Comparison of ENCODE assay signal across 15 cellular contexts in the genomic region with DNA sequence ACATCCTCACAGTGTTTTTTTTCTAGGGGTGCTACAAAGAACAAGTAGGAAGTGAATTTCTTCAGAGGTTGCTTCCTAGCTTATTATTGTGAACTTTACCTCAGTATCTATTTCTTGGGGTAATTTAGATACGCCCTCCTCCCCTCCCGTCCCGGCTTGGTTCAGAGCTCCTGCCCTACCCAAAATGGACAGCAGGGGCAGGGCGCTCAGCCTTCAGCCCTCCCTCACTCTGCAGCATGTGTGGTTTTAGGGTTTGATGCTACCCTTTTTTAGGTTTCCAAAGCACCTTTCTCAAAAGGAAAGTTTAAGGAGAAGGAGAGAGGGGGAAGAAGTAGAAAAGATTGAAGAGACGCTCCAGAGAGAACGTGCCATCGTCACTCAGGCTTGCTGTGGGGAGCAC. TPM values are rescaled to one million over a fixed set of nuclear protein-coding genes. Genes with fewer than 3 reads are reported as not detected.
DNase-seq lines count a peak whose midpoint lies in the region; ATAC-seq and TF ChIP-seq lines count a peak whose summit lies in the region.
"Had no signal": no experiment of that assay in that cellular context is flagged by ENCODE, and none has a peak within 500 bp of the region (broad histone marks: within the 10 kb centered on the region; RNA-seq: fewer than 3 reads in every experiment).

No MANE protein-coding gene starts in this region.

- DNase-seq in GM12864 (ENCODE audit: low read depth) (no peak), WTC11 (ENCODE audit: low spot score) (peak; percentile 51), osteoblast (ENCODE audit: insufficient read length, low spot score, missing footprints) (no peak), OCI-M2 (lab: John Stamatoyannopoulos, UW; ENCODE audit: unreplicated experiment) (no peak)
- DNase-seq: activated T-cell treated with anti-CD3 and anti-CD28 coated beads, Interleukin-2, amount 50 U/mL, for 1 hour; gastrocnemius medialis; GF-D8; IMR-90; lower lobe of right lung; NCI-H524 treated with DMSO at 0.1 percent for 48 hours; retina had no signal

- no peak overlapping the region for H3K4me2 ChIP-seq in osteoblast (ENCODE audit: insufficient read depth, low read length)

- H3K4me1 Mint-ChIP-seq in WTC11 = no peaks in the 10 kb centered on the region
- H3K4me1 Mint-ChIP-seq: brain had no signal

- POLR2A ChIA-PET in WTC11 (lab: Charles Lee) = no interaction called here

- H3K4me1 ChIP-seq in osteoblast (ENCODE audit: insufficient read depth, low read length) = no peaks in the 10 kb centered on the region
- H3K4me1 ChIP-seq: gastrocnemius medialis, lower lobe of right lung had no signal

- no peaks in the 10 kb centered on the region for H3K9me3 ChIP-seq in osteoblast (ENCODE audit: low read depth, low read length)
- H3K9me3 ChIP-seq: gastrocnemius medialis had no signal

- no peak overlapping the region for H3K4me3 Mint-ChIP-seq in WTC11
- H3K4me3 Mint-ChIP-seq: brain had no signal

- no peaks in the 10 kb centered on the region for H3K27me3 ChIP-seq in osteoblast (ENCODE audit: insufficient read depth, low read length)
- H3K27me3 ChIP-seq: gastrocnemius medialis had no signal

- H3K9me3 Mint-ChIP-seq in WTC11 = peaks cover 33% of the 10 kb centered on the region

- TF ChIP-seq CTCF in GM12864 (IDR thresholded peaks at IDR 0.05; ENCODE audit: low read depth, low read length, missing control alignments) (peak; percentile 39), WTC11 (IDR thresholded peaks at IDR 0.05) (peak; percentile 62), osteoblast (IDR thresholded peaks at IDR 0.05; ENCODE audit: extremely low read depth, low read depth, low read length) (peak; percentile 37)

- no peak overlapping the region for H3K27ac Mint-ChIP-seq in WTC11
- H3K27ac Mint-ChIP-seq: brain had no signal

- ATAC-seq in HG03159 (IDR thresholded peaks at IDR 0.05; ENCODE audit: unreplicated experiment) = peak; percentile 50
- ATAC-seq in WTC11 = peak; percentile 100
- ATAC-seq in GM18519 (IDR thresholded peaks at IDR 0.05; ENCODE audit: low FRiP score, unreplicated experiment) = no peak
- ATAC-seq in GM21515 (IDR thresholded peaks at IDR 0.05; ENCODE audit: unreplicated experiment) = no peak
- ATAC-seq: gastrocnemius medialis, lower lobe of right lung had no signal

- CTCF ChIA-PET in WTC11 (lab: Charles Lee) = interaction anchor here (0.6 to 1.2 kb wide), 11 partner anchors 9 to 344 kb away, joined by 3 to 12 read pairs (median 4); a partner anchor contains a TSS

- no peak overlapping the region for H2AFZ ChIP-seq in osteoblast (ENCODE audit: low read length)

- no peaks in the 10 kb centered on the region for H4K20me1 ChIP-seq in osteoblast (ENCODE audit: insufficient read depth, low read length)

- H3K4me3 ChIP-seq in GM12864 (ENCODE audit: low read depth, low read length) (no peak overlapping the region), osteoblast (ENCODE audit: insufficient read depth, low read length) (no peak overlapping the region)
- H3K4me3 ChIP-seq: gastrocnemius medialis, lower lobe of right lung had no signal

- no peaks in the 10 kb centered on the region for H3K79me2 ChIP-seq in osteoblast (ENCODE audit: insufficient read depth, low read length)

- peaks cover 13% of the 10 kb centered on the region for H3K36me3 Mint-ChIP-seq in WTC11
- H3K36me3 Mint-ChIP-seq: brain had no signal

- H3K27ac ChIP-seq in osteoblast (ENCODE audit: low read depth, low read length) = no peak overlapping the region
- H3K27ac ChIP-seq: gastrocnemius medialis, lower lobe of right lung had no signal

- H3K27me3 Mint-ChIP-seq in WTC11 (ENCODE audit: low read depth) = no peaks in the 10 kb centered on the region; the same call in 1 of the 2 replicates

- no peaks in the 10 kb centered on the region for H3K36me3 ChIP-seq in osteoblast (ENCODE audit: insufficient read depth, low read length)
- H3K36me3 ChIP-seq: gastrocnemius medialis, lower lobe of right lung had no signal

TF ChIP-seq in WTC11, 78 proteins besides CTCF, POLR2A, EP300 and RAD21:
- TF ChIP-seq ELF4 (CRISPR knock-in tag; IDR thresholded peaks at IDR 0.05; ENCODE audit: low read depth) (no peak), NFYB (CRISPR knock-in tag; conservative IDR thresholded peaks at IDR 0.05; ENCODE audit: low read depth) (no peak)
- TF ChIP-seq, protein P1, sequence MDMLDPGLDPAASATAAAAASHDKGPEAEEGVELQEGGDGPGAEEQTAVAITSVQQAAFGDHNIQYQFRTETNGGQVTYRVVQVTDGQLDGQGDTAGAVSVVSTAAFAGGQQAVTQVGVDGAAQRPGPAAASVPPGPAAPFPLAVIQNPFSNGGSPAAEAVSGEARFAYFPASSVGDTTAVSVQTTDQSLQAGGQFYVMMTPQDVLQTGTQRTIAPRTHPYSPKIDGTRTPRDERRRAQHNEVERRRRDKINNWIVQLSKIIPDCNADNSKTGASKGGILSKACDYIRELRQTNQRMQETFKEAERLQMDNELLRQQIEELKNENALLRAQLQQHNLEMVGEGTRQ (CRISPR knock-in tag; IDR thresholded peaks at IDR 0.05) = no peak

RNA-seq across cellular contexts. Expression of a gene that starts 16.9 kb away (rescaled TPM):
- total RNA-seq in WTC11 (2021) (33.1 to 36.7 TPM (median 36.1 TPM) in 3 replicates), osteoblast (30.0 and 30.1 TPM in 2 replicates)

RNA-seq across cellular contexts. Expression of a gene that starts 53.7 kb away (rescaled TPM):
- total RNA-seq in WTC11 (2021) (16.6 to 18.8 TPM (median 17.5 TPM) in 3 replicates), osteoblast (10.6 and 11.6 TPM in 2 replicates)

Comparison
In these comparisons a context has a peak if more than half of its experiments do, and no peak if none do; other contexts are left out.
1. ATAC-seq: peak in HG03159 (single experiment) and WTC11 (single experiment); none in GM18519 (single experiment) and GM21515 (single experiment).
2. Peak in every context shown above with its lines, with median percentiles within 50 percentile points of each other: CTCF ChIP-seq.